8 cellular contexts compared by ENCODE assay signal in the genomic region with DNA sequence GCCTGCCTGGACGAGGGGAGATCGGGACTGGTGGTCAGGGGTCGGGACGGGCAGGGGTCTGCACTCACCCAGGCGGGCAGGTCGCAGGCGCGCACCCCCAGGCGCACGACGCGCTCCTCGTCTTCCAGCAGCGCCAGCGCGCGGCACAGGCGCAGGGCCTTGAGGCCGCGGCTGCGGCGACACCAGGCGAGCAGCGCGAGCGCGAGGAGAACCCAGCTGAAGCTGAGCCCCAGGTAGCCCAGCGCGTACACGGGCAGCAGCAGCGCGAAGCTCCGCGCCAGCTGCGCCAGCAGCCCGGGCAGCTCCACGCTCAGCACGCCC. TPM values are rescaled to one million over a fixed set of nuclear protein-coding genes. Genes with fewer than 3 reads are reported as not detected.
DNase-seq lines count a peak whose midpoint lies in the region; ATAC-seq, FAIRE-seq and TF ChIP-seq lines count a peak whose summit lies in the region.

No MANE protein-coding gene starts in this region.

- H3K36me3 ChIP-seq in CD8-positive, alpha-beta memory T cell (ENCODE audit: insufficient read depth, low read length): no peaks in the 10 kb centered on the region
- H3K36me3 ChIP-seq in pancreas: no peaks in the 10 kb centered on the region

- no peak for FAIRE-seq in pancreas (lab: Jason Lieb, UNC)

- no peaks in the 10 kb centered on the region for H3K9me3 ChIP-seq in CD8-positive, alpha-beta memory T cell (ENCODE audit: low read length)
- no peaks in the 10 kb centered on the region for H3K9me3 ChIP-seq in pancreas

- peaks cover 3 to 22% (median 4%) of the 10 kb centered on the region in 3 donors for H3K36me3 Mint-ChIP-seq in CD8-positive, alpha-beta memory T cell
- H3K36me3 Mint-ChIP-seq in activated naive CD4-positive, alpha-beta T cell treated with anti-CD3 and anti-CD28 coated beads, Interleukin-2, amount 10 ng/mL, durations not matched to agents 7 days and 5 days: peaks cover 23% of the 10 kb centered on the region

- 0% methylated on average over 17 to 38 of the region's 38 CpGs for WGBS in pancreas, 2 donors

- no peaks in the 10 kb centered on the region for H3K9me3 Mint-ChIP-seq in CD8-positive, alpha-beta memory T cell
- H3K9me3 Mint-ChIP-seq in activated naive CD4-positive, alpha-beta T cell treated with anti-CD3 and anti-CD28 coated beads, Interleukin-2, amount 10 ng/mL, durations not matched to agents 7 days and 5 days: no peaks in the 10 kb centered on the region

- no peaks in the 10 kb centered on the region for H3K27me3 ChIP-seq in CD8-positive, alpha-beta memory T cell (ENCODE audit: insufficient read depth, low read length, poor library complexity, severe bottlenecking)
- H3K27me3 ChIP-seq in pancreas: no peaks in the 10 kb centered on the region

- H3K27me3 Mint-ChIP-seq in CD8-positive, alpha-beta memory T cell: peaks cover 0 to 3% of the 10 kb centered on the region in 2 donors
- H3K27me3 Mint-ChIP-seq in activated naive CD4-positive, alpha-beta T cell treated with anti-CD3 and anti-CD28 coated beads, Interleukin-2, amount 10 ng/mL, durations not matched to agents 7 days and 5 days: peaks cover 9% of the 10 kb centered on the region

- intact Hi-C loops in head of caudate nucleus (cut with DNase I) (loop anchor here (2.0 kb wide), 1 partner anchor 124 kb away; a partner anchor contains a TSS), pancreas (cut with DNase I) (no loop called here)

- DNase-seq in CD8-positive, alpha-beta memory T cell: peak in 2 of 5 donors; percentile 50 to 84
- DNase-seq in NCI-H748 (lab: John Stamatoyannopoulos, UW; ENCODE audit: unreplicated experiment) (peak; percentile 90), head of caudate nucleus (peak in 37 of 42 donors; percentile 32 to 82 (median 61)), pancreas (peak; percentile 57 to 90 (median 74)), hippocampal formation (lab: John Stamatoyannopoulos, UW) (no peak)
- DNase-seq in activated naive CD4-positive, alpha-beta T cell treated with anti-CD3 and anti-CD28 coated beads, Interleukin-2, amount 10 ng/mL, durations not matched to agents 7 days and 5 days: peak; percentile 77

- H3K4me1 ChIP-seq in CD8-positive, alpha-beta memory T cell (ENCODE audit: insufficient read depth, low read length): peaks cover 28% of the 10 kb centered on the region
- peaks cover 4 to 13% (median 8%) of the 10 kb centered on the region in 3 donors for H3K4me1 ChIP-seq in pancreas

- peak overlapping the region; percentile 85 to 98 (median 92) for H3K4me3 Mint-ChIP-seq in CD8-positive, alpha-beta memory T cell
- H3K4me3 Mint-ChIP-seq in activated naive CD4-positive, alpha-beta T cell treated with anti-CD3 and anti-CD28 coated beads, Interleukin-2, amount 10 ng/mL, durations not matched to agents 7 days and 5 days: peak overlapping the region; percentile 96

- H3K4me1 Mint-ChIP-seq in CD8-positive, alpha-beta memory T cell: peaks cover 33 to 45% (median 44%) of the 10 kb centered on the region in 3 donors
- H3K4me1 Mint-ChIP-seq in activated naive CD4-positive, alpha-beta T cell treated with anti-CD3 and anti-CD28 coated beads, Interleukin-2, amount 10 ng/mL, durations not matched to agents 7 days and 5 days: peaks cover 49% of the 10 kb centered on the region

- H3K4me3 ChIP-seq in CD8-positive, alpha-beta memory T cell (ENCODE audit: low read length): peak overlapping the region; percentile 73
- H3K4me3 ChIP-seq in pancreas: peak overlapping the region; percentile 62 to 95 (median 77)

- no peak for TF ChIP-seq CTCF in pancreas (IDR thresholded peaks at IDR 0.05)

- peak overlapping the region; percentile 93 for H3K27ac ChIP-seq in CD8-positive, alpha-beta memory T cell (ENCODE audit: low read depth, low read length)
- H3K27ac ChIP-seq in pancreas: peak overlapping the region; percentile 98 to 100 (median 98)

- POLR2A ChIA-PET in CD8-positive, alpha-beta memory T cell (lab: Charles Lee): interaction anchor here (0.6 to 1.6 kb wide), 11 partner anchors 9 to 124 kb away, joined by 3 to 10 read pairs (median 5); a partner anchor contains a TSS

- H3K27ac Mint-ChIP-seq in CD8-positive, alpha-beta memory T cell: peak overlapping the region; percentile 5 to 94 (median 84)
- peak overlapping the region; percentile 95 for H3K27ac Mint-ChIP-seq in activated naive CD4-positive, alpha-beta T cell treated with anti-CD3 and anti-CD28 coated beads, Interleukin-2, amount 10 ng/mL, durations not matched to agents 7 days and 5 days

- CTCF ChIA-PET in CD8-positive, alpha-beta memory T cell (lab: Charles Lee): interaction anchor here (0.6 to 2.0 kb wide), 11 partner anchors 10 to 96 kb away, joined by 3 to 8 read pairs (median 5); a partner anchor contains a TSS
- CTCF ChIA-PET in activated naive CD4-positive, alpha-beta T cell treated with anti-CD3 and anti-CD28 coated beads, Interleukin-2, amount 10 ng/mL, durations not matched to agents 7 days and 5 days (lab: Charles Lee): interaction anchor here (0.7 to 1.6 kb wide), 3 partner anchors 17 to 50 kb away, joined by 4 to 6 read pairs (median 5); no protein-coding TSS in a partner anchor

- ATAC-seq in GM18909 (IDR thresholded peaks at IDR 0.05; ENCODE audit: poor library complexity, unreplicated experiment): peak; percentile 63
- ATAC-seq in HG03103 (IDR thresholded peaks at IDR 0.05; ENCODE audit: low read depth, unreplicated experiment): peak; percentile 51
- ATAC-seq in pancreas: peak; percentile 44 to 70 (median 60)

RNA-seq across cellular contexts. Expression of a gene that starts 0.3 kb away (rescaled TPM):
- total RNA-seq in CD8-positive, alpha-beta memory T cell: 10 to 100 TPM; 55.6 to 56.1 TPM
- polyA plus RNA-seq in CD8-positive, alpha-beta memory T cell: 99.4 TPM
- total RNA-seq in pancreas: 10 to 100 TPM; 25.4 to 31.8 (median 28.6) TPM
- polyA plus RNA-seq in pancreas: 10 to 100 TPM in 1 of 2 donors, 1 to 10 TPM in 1; 8.1 to 15.0 TPM

RNA-seq across cellular contexts. Expression of a gene that starts 27.4 kb away (rescaled TPM):
- total RNA-seq in CD8-positive, alpha-beta memory T cell: 10 to 100 TPM in 1 of 2 experiments, 1 to 10 TPM in 1; 9.8 to 10.6 TPM
- polyA plus RNA-seq in CD8-positive, alpha-beta memory T cell: 22.7 TPM
- 1 to 10 TPM; 5.9 to 8.3 (median 6.7) TPM for total RNA-seq in pancreas
- polyA plus RNA-seq in pancreas: 10 to 100 TPM; 13.2 to 13.5 TPM

Comparison
In these comparisons a context has a peak if more than half of its experiments do, and no peak if none do; other contexts are left out.
1. DNase-seq: peak in NCI-H748 (single experiment), activated naive CD4-positive, alpha-beta T cell treated with anti-CD3 and anti-CD28 coated beads, Interleukin-2, amount 10 ng/mL, durations not matched to agents 7 days and 5 days (single experiment), head of caudate nucleus (37 of 42) and pancreas (6 of 6); none in hippocampal formation (0 of 2).
2. Peak in every context shown above with its lines, with median percentiles within 50 percentile points of each other: ATAC-seq.